Comparison of ENCODE assay signal across 2 cellular contexts in genomic region chr7:35102845-35103244, GRCh38.
A peak's percentile ranks its signal among the peaks of the same experiment; 100 is the strongest.
DNase-seq lines count a peak whose midpoint lies in the region; ATAC-seq, FAIRE-seq and TF ChIP-seq lines count a peak whose summit lies in the region.
"Not testable (repeated sequence)": the region's sequence is repeated elsewhere in the genome, so short reads cannot be mapped to it uniquely, and the experiment has no call there.

No MANE protein-coding gene starts in this region.

- peak; percentile 55 for ATAC-seq in left lobe of liver

- not testable (repeated sequence) for DNase-seq in H54 (ENCODE audit: insufficient read length, low spot score); left lobe of liver (ENCODE audit: low spot score)

- peak; percentile 33 for FAIRE-seq in H54 (lab: Jason Lieb, UNC)

- not testable (repeated sequence) for TF ChIP-seq POLR2A in H54 (IDR thresholded peaks at IDR 0.05; ENCODE audit: low read depth, low read length)
